ENCODE assay signal across 8 cellular contexts in genomic region chr9:121269030-121269887, GRCh38. TPM values are rescaled to one million over a fixed set of nuclear protein-coding genes. Genes with fewer than 3 reads are reported as not detected.
A peak's percentile ranks its signal among the peaks of the same experiment; 100 is the strongest.
DNase-seq lines count a peak whose midpoint lies in the region; ATAC-seq and TF ChIP-seq lines count a peak whose summit lies in the region.

No MANE protein-coding gene starts in this region.

- peak; percentile 20 for TF ChIP-seq POLR2A in NB4 (IDR thresholded peaks at IDR 0.05; ENCODE audit: extremely low read depth, insufficient read length)

- H3K4me3 ChIP-seq in GM12875 (ENCODE audit: low read depth, low read length) (peak overlapping the region; percentile 79), NB4 (ENCODE audit: low read depth, low read length) (peak overlapping the region; percentile 81), endodermal cell (ENCODE audit: low read length) (peak overlapping the region; percentile 85), muscle layer of duodenum (ENCODE audit: low read depth in 1 of 2, low read length in 2 of 2) (peak overlapping the region; percentile 84 to 90)

- H3K27ac Mint-ChIP-seq in endodermal cell = no peak overlapping the region

- H3K27ac ChIP-seq in endodermal cell (ENCODE audit: low read depth, low read length) (no peak overlapping the region), muscle layer of duodenum (ENCODE audit: low read length) (peak overlapping the region; percentile 92)

- no peaks in the 10 kb centered on the region for H3K36me3 ChIP-seq in endodermal cell (ENCODE audit: control insufficient read depth, insufficient read depth, low read length)
- H3K36me3 ChIP-seq in muscle layer of duodenum (ENCODE audit: control insufficient read depth in 1 of 2, insufficient read depth in 2 of 2, low read length in 2 of 2) = peaks cover 4 to 6% of the 10 kb centered on the region in 2 donors

- H3K4me3 Mint-ChIP-seq in endodermal cell = peak overlapping the region; percentile 64

- no peaks in the 10 kb centered on the region for H3K36me3 Mint-ChIP-seq in endodermal cell (ENCODE audit: low read depth)

- no peaks in the 10 kb centered on the region for H3K9me3 ChIP-seq in endodermal cell (ENCODE audit: control insufficient read depth, low read length)
- no peaks in the 10 kb centered on the region for H3K9me3 ChIP-seq in muscle layer of duodenum (ENCODE audit: control insufficient read depth in 1 of 2, low read length in 2 of 2)

- H3K27me3 Mint-ChIP-seq in endodermal cell (ENCODE audit: insufficient read depth) = peaks cover 61% of the 10 kb centered on the region

- H3K9ac ChIP-seq in endodermal cell (ENCODE audit: extremely low read depth, low read length, poor library complexity, severe bottlenecking) = no peak overlapping the region

- WGBS in endodermal cell (ENCODE audit: insufficient coverage in 1 of 2, insufficient read length in 1 of 2), 2 experiments = 38 to 42% methylated on average over 7 to 15 of the region's 15 CpGs

- H3K9me3 Mint-ChIP-seq in endodermal cell = no peaks in the 10 kb centered on the region

- H3K4me1 Mint-ChIP-seq in endodermal cell = peaks cover 23% of the 10 kb centered on the region

- H3K4me1 ChIP-seq in endodermal cell (ENCODE audit: control insufficient read depth, insufficient read depth, low read length) = peaks cover 12% of the 10 kb centered on the region
- H3K4me1 ChIP-seq in muscle layer of duodenum (ENCODE audit: control insufficient read depth in 1 of 2, insufficient read depth in 2 of 2, low read length in 2 of 2) = peaks cover 18 to 58% of the 10 kb centered on the region in 2 donors

- H3K27me3 ChIP-seq in endodermal cell (ENCODE audit: control insufficient read depth, insufficient read depth, low read length, poor library complexity, severe bottlenecking) (peaks cover 19% of the 10 kb centered on the region), muscle layer of duodenum (ENCODE audit: low read depth, low read length) (no peaks in the 10 kb centered on the region)

- ATAC-seq in HG02571 (IDR thresholded peaks at IDR 0.05; ENCODE audit: unreplicated experiment) = no peak

- DNase-seq in NB4 (ENCODE audit: low read depth) (peak; percentile 81), endodermal cell (peak; percentile 71), cerebellum (ENCODE audit: low spot score) (no peak), NCI-H2081 treated with DMSO at 0.1 percent for 48 hours (lab: John Stamatoyannopoulos, UW) (no peak)
- DNase-seq in activated CD8-positive, alpha-beta memory T cell treated with anti-CD3 and anti-CD28 coated beads, Interleukin-2, amount 50 U/mL, for 4 hours = no peak

- TF ChIP-seq CTCF in GM12875 (IDR thresholded peaks at IDR 0.05; ENCODE audit: borderline replicate concordance, insufficient read depth, low read depth, low read length) (no peak), NB4 (IDR thresholded peaks at IDR 0.05; ENCODE audit: low read depth, low read length) (no peak), endodermal cell (conservative IDR thresholded peaks at IDR 0.05) (no peak)

RNA-seq across cellular contexts. Expression of gene GSN, which starts 1.3 kb away (rescaled TPM):
- total RNA-seq in endodermal cell (10 to 100 TPM; 57.0 to 77.2 TPM), cerebellum (136 TPM)
- 64.8 TPM for polyA plus RNA-seq in endodermal cell (2013, experiment 1 of 2)
- polyA plus RNA-seq in endodermal cell (2013, experiment 2 of 2) = 76.0 TPM

Comparison
In these comparisons a context has a peak if more than half of its experiments do, and no peak if none do; other contexts are left out.
1. DNase-seq: peak in NB4 (single experiment) and endodermal cell (single experiment); none in cerebellum (single experiment), NCI-H2081 treated with DMSO at 0.1 percent for 48 hours (single experiment) and activated CD8-positive, alpha-beta memory T cell treated with anti-CD3 and anti-CD28 coated beads, Interleukin-2, amount 50 U/mL, for 4 hours (single experiment).
2. Peak in every context shown above with its lines, with median percentiles within 50 percentile points of each other: H3K4me3 ChIP-seq.